Comparison of ENCODE assay signal across 14 cellular contexts in genomic region chr12:48054955-48055821, GRCh38. TPM values are rescaled to one million over a fixed set of nuclear protein-coding genes. Genes with fewer than 3 reads are reported as not detected.
"Had no signal": no experiment of that assay in that cellular context is flagged by ENCODE, and none has a peak within 500 bp of the region (broad histone marks: within the 10 kb centered on the region; RNA-seq: fewer than 3 reads in every experiment).

No MANE protein-coding gene starts in this region.

- H3K27me3 Mint-ChIP-seq: type B pancreatic cell had no signal

- H3K4me1 ChIP-seq: spleen, suprapubic skin had no signal

- H3K4me3 ChIP-seq: spleen, suprapubic skin had no signal

- H3K27ac Mint-ChIP-seq: T-helper 2 cell treated with Interferon-gamma antibody and Interleukin-4, amounts not matched to agents 5 μg/mL and 100 μg/mL, for 36 hours; type B pancreatic cell had no signal

- H3K4me3 Mint-ChIP-seq: T-helper 2 cell treated with Interferon-gamma antibody and Interleukin-4, amounts not matched to agents 5 μg/mL and 100 μg/mL, for 36 hours; type B pancreatic cell had no signal

- H3K27ac ChIP-seq: spleen, suprapubic skin had no signal

- DNase-seq: activated CD4-positive, CD25-positive, alpha-beta regulatory T cell treated with anti-CD3 and anti-CD28 coated beads, Interleukin-2, amount 50 U/mL, for 72 hours; activated T-cell treated with anti-CD3 and anti-CD28 coated beads, Interleukin-2, amount 50 U/mL, for 48 hours; anterior cingulate cortex; dermis blood vessel endothelial cell; hippocampal formation; mesendoderm; spleen; stimulated activated naive CD4-positive, alpha-beta T cell had no signal

- H3K27me3 ChIP-seq: spleen, suprapubic skin had no signal

- ATAC-seq: sciatic nerve had no signal

RNA-seq across cellular contexts. Expression of gene COL2A1, which starts 50.9 kb away (rescaled TPM):
- total RNA-seq: dermis blood vessel endothelial cell, pulmonary artery endothelial cell, sciatic nerve, suprapubic skin had no signal
- polyA plus RNA-seq: liver, spleen had no signal
